25 cellular contexts compared by ENCODE assay signal in genomic region chr16:65936096-65936495, GRCh38.
A peak's percentile ranks its signal among the peaks of the same experiment; 100 is the strongest.
DNase-seq lines count a peak whose midpoint lies in the region; ATAC-seq and TF ChIP-seq lines count a peak whose summit lies in the region.
"Had no signal": no experiment of that assay in that cellular context is flagged by ENCODE, and none has a peak within 500 bp of the region (broad histone marks: within the 10 kb centered on the region; RNA-seq: fewer than 3 reads in every experiment).

No MANE protein-coding gene starts in this region.

- H3K27ac ChIP-seq in trophoblast cell (ENCODE audit: low read depth, low read length), result no peak overlapping the region
- no peak overlapping the region for H3K27ac ChIP-seq in esophagus muscularis mucosa (replicated peaks in 1 of 4)
- H3K27ac ChIP-seq: KMS-11, RWPE1, SK-N-MC had no signal

- no peak overlapping the region for H3K23ac ChIP-seq in trophoblast cell (ENCODE audit: low read length)

- H3K36me3 ChIP-seq in trophoblast cell (ENCODE audit: control insufficient read depth in 1 of 2, insufficient read depth in 2 of 2, low read length in 2 of 2), result no peaks in the 10 kb centered on the region
- H3K36me3 ChIP-seq in esophagus muscularis mucosa, result no peaks in the 10 kb centered on the region
- H3K36me3 ChIP-seq: BE2C had no signal

- peak overlapping the region; percentile 18 for H3K9ac ChIP-seq in trophoblast cell (ENCODE audit: low read length)
- H3K9ac ChIP-seq: KMS-11 had no signal

- no CpG with 5 or more reads among the region's 2 CpGs for WGBS in trophoblast cell (ENCODE audit: extremely low coverage, insufficient coverage, insufficient read length)
- WGBS in esophagus muscularis mucosa, result 80% methylated on average over 2 of the region's 2 CpGs

- H3K4me3 ChIP-seq in fibroblast of the aortic adventitia (ENCODE audit: low read depth, low read length) (no peak overlapping the region), trophoblast cell (ENCODE audit: low read depth, low read length) (no peak overlapping the region), esophagus muscularis mucosa (no peak overlapping the region)
- H3K4me3 ChIP-seq: SK-N-MC had no signal

- H2BK120ac ChIP-seq in trophoblast cell (ENCODE audit: insufficient read depth, low read length, poor library complexity), result no peak overlapping the region

- peak; percentile 16 for DNase-seq in AG08396 (ENCODE audit: low spot score)
- DNase-seq in M059J (ENCODE audit: low read depth), result peak; percentile 51
- DNase-seq in fibroblast of the aortic adventitia (ENCODE audit: low read depth), result peak; percentile 23
- DNase-seq in trophoblast cell, result no peak
- no peak for DNase-seq in SW480 (ENCODE audit: low spot score)
- no peak for DNase-seq in left lobe of liver (ENCODE audit: low spot score)
- DNase-seq in esophagus muscularis mucosa (ENCODE audit: extremely low spot score), result no peak
- DNase-seq: BE2C; DMS53; EL; GF-D8; H7; NCI-H1105 treated with DMSO at 0.1 percent for 48 hours; NCI-H1694; NCI-H2081; NCI-H2171; NCI-H345; NCI-H524; NCI-H774; NK-92 treated with Interleukin-12 subunit alpha and Interleukin-12 subunit beta, amount 100 ng/mL, for 24 hours; SHP77 treated with DMSO at 0.1 percent for 48 hours had no signal

- no peak overlapping the region for H2AFZ ChIP-seq in trophoblast cell (ENCODE audit: insufficient read depth, low read length, poor library complexity)

- H4K8ac ChIP-seq in trophoblast cell (ENCODE audit: low read depth, low read length), result no peak overlapping the region

- no peak overlapping the region for H2BK12ac ChIP-seq in trophoblast cell (ENCODE audit: low read length)

- H3K79me2 ChIP-seq in trophoblast cell (ENCODE audit: control insufficient read depth, insufficient read depth, low read length, poor library complexity), result no peaks in the 10 kb centered on the region

- H2BK5ac ChIP-seq in trophoblast cell (ENCODE audit: low read depth, low read length, poor library complexity), result no peak overlapping the region

- no peak for TF ChIP-seq POLR2A in esophagus muscularis mucosa (IDR thresholded peaks at IDR 0.05; ENCODE audit: low read depth)

- H4K91ac ChIP-seq in trophoblast cell (ENCODE audit: low read depth, low read length), result no peak overlapping the region

- no peak overlapping the region for H2AK5ac ChIP-seq in trophoblast cell (ENCODE audit: low read length)

- no peak overlapping the region for H3K4ac ChIP-seq in trophoblast cell (ENCODE audit: low read depth, low read length)

- TF ChIP-seq EP300 in esophagus muscularis mucosa (IDR thresholded peaks at IDR 0.05), result no peak

- H3K27me3 ChIP-seq in trophoblast cell (ENCODE audit: insufficient read depth, low read length) (no peaks in the 10 kb centered on the region), esophagus muscularis mucosa (no peaks in the 10 kb centered on the region)
- H3K27me3 ChIP-seq: BE2C had no signal

- H3K18ac ChIP-seq in trophoblast cell (ENCODE audit: low read length), result no peak overlapping the region

- H3K79me1 ChIP-seq in trophoblast cell (ENCODE audit: low read length), result no peaks in the 10 kb centered on the region

- TF ChIP-seq CTCF in fibroblast of the aortic adventitia (IDR thresholded peaks at IDR 0.05; ENCODE audit: insufficient read depth, low read length) (no peak), esophagus muscularis mucosa (IDR thresholded peaks at IDR 0.05) (no peak)

- ATAC-seq in left lobe of liver (no peak), HG03521 (IDR thresholded peaks at IDR 0.05; ENCODE audit: unreplicated experiment) (no peak)

- H4K12ac ChIP-seq in trophoblast cell (ENCODE audit: low read depth, low read length), result no peak overlapping the region

- H3K14ac ChIP-seq in trophoblast cell (ENCODE audit: low read length), result no peak overlapping the region

- H3K9me3 ChIP-seq in trophoblast cell (ENCODE audit: insufficient read depth, low read depth, low read length) (peaks cover 5% of the 10 kb centered on the region), esophagus muscularis mucosa (no peaks in the 10 kb centered on the region)
- H3K9me3 ChIP-seq: BE2C had no signal

- intact Hi-C loops in esophagus muscularis mucosa (cut with DNase I), result no loop called here

- H3K4me2 ChIP-seq in trophoblast cell (ENCODE audit: low read length), result no peak overlapping the region
- H3K4me2 ChIP-seq: KMS-11 had no signal

- no peaks in the 10 kb centered on the region for H3K4me1 ChIP-seq in trophoblast cell (ENCODE audit: control insufficient read depth in 1 of 2, insufficient read depth in 2 of 2, low read length in 2 of 2)
- H3K4me1 ChIP-seq in esophagus muscularis mucosa, result no peaks in the 10 kb centered on the region
- H3K4me1 ChIP-seq: BE2C had no signal

Comparison
In these comparisons a context has a peak if more than half of its experiments do, and no peak if none do; other contexts are left out.
1. DNase-seq: peak in AG08396 (single experiment), M059J (single experiment) and fibroblast of the aortic adventitia (single experiment); none in trophoblast cell (0 of 2), SW480 (single experiment), left lobe of liver (single experiment) and esophagus muscularis mucosa (single experiment).